1 cellular context compared by ENCODE assay signal in genomic region chr10:122112625-122113160, GRCh38.
TF ChIP-seq lines count a peak whose summit lies in the region.

No MANE protein-coding gene starts in this region.

TF ChIP-seq in HEK293, 187 proteins besides CTCF, POLR2A, EP300 and RAD21 (continued from another document):
- peak; percentile 59; the same call in 1 of the 2 replicates for TF ChIP-seq ZNF561 (tag by site-specific recombination; IDR thresholded peaks at IDR 0.05; ENCODE audit: borderline replicate concordance)
